In the genomic region with DNA sequence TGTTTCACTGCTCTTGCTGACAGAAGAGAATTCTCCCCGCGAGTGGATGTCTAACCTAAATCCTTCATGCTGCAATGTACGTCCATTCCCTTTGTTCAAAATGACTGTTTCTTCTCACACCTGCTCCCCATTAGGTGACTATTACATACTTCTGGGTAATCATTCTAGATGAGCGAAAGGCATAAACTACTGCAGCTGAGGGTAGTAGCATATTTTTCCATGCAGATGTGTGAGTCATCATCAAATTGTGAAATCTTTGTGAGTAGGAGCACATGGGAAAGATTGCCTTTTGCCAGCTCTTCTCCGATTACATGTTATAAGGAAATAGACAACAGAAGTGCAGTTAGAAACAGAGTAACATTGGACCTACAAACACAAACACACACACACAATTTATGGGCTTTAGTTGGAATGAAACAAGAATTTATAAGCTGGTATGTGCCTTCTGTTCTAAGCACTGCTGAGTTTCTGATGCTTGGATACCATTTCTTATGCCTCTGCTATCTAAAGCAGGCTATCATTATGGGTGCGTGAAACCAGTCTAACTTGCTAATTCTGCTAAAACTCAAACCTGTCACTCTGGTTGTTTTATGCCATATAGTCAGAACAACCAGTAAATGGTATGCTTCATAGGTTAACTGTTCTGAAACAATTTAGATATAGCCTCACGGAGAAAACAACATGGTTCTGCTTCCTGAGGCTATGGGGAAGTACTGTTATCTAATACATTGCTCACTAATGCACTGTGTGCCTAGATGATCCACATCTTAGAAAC, we compare ENCODE assay signal across 9 cellular contexts.
DNase-seq lines count a peak whose midpoint lies in the region; TF ChIP-seq lines count a peak whose summit lies in the region.
"Had no signal": no experiment of that assay in that cellular context is flagged by ENCODE, and none has a peak within 500 bp of the region (broad histone marks: within the 10 kb centered on the region; RNA-seq: fewer than 3 reads in every experiment).

No MANE protein-coding gene starts in this region.

- no peak overlapping the region for H3K4me3 ChIP-seq in mammary epithelial cell (replicated peaks in 1 of 3; ENCODE audit: insufficient read depth in 1 of 3, low read depth in 2 of 3, low read length in 3 of 3)
- H3K4me3 ChIP-seq in liver (ENCODE audit: low read depth in 1 of 3, low read length in 3 of 3) = no peak overlapping the region

- intact Hi-C loops in mammary epithelial cell (cut with micrococcal nuclease) = loop anchor here (10.0 kb wide), 1 partner anchor 1705 kb away; no protein-coding TSS in a partner anchor

- in situ Hi-C loops in ACHN (cut with HindIII; ENCODE audit: low pct_ligation_motif_present, low pct_unique_long_range_greater_than_20kb, low sequenced_read_pairs) (no loop called here), mammary epithelial cell (cut with MboI; ENCODE audit: low sequenced_read_pairs in 2 of 2) (no loop called here), GM13977 (cut with MboI; ENCODE audit: low pct_unique_long_range_greater_than_20kb, low sequenced_read_pairs, unreplicated experiment) (no loop called here)

- H3K27me3 ChIP-seq in mammary epithelial cell (ENCODE audit: insufficient read depth, low read length) (no peaks in the 10 kb centered on the region), liver (ENCODE audit: control insufficient read depth in 4 of 4, insufficient read depth in 4 of 4, low read length in 3 of 4) (peaks cover 0 to 9% (median 0%) of the 10 kb centered on the region in 4 donors)

- CTCF ChIA-PET in mammary epithelial cell (lab: Charles Lee; ENCODE audit: low non-redundant PET) = no interaction called here

- H3K9ac ChIP-seq in mammary epithelial cell (ENCODE audit: insufficient read depth, low read length) (no peak overlapping the region), liver (ENCODE audit: low read depth in 1 of 2, low read length in 2 of 2) (no peak overlapping the region)

- H3K27ac ChIP-seq in mammary epithelial cell (ENCODE audit: insufficient read depth, low read depth, low read length) (no peak overlapping the region), liver (ENCODE audit: low read depth in 1 of 2, low read length in 2 of 2) (no peak overlapping the region)

- dilution Hi-C loops in mammary epithelial cell (cut with HindIII; ENCODE audit: low sequenced_read_pairs) = no loop called here

- TF ChIP-seq CTCF in mammary epithelial cell (conservative IDR thresholded peaks at IDR 0.05 in 1 of 2, IDR thresholded peaks at IDR 0.05 in 1 of 2; ENCODE audit: extremely low read depth in 1 of 2, insufficient read depth in 1 of 2, low read depth in 1 of 2, low read length in 2 of 2) (no peak), liver (IDR thresholded peaks at IDR 0.05; ENCODE audit: low read depth, low read length, missing input control) (no peak), GM20000 (IDR thresholded peaks at IDR 0.05; ENCODE audit: extremely low read depth, missing control alignments) (no peak), GM13977 (IDR thresholded peaks at IDR 0.05; ENCODE audit: extremely low read depth, insufficient read depth, missing control alignments) (no peak)

- H3K4me2 ChIP-seq in mammary epithelial cell (ENCODE audit: insufficient read depth, low read depth, low read length) = no peak overlapping the region

- no TSS peak for BruUV-seq in mammary epithelial cell (replicated peaks; lab: Mats Ljungman, UMichigan)

- H4K20me1 ChIP-seq in mammary epithelial cell (ENCODE audit: insufficient read depth, low read length) = no peaks in the 10 kb centered on the region

- WGBS in mammary epithelial cell (ENCODE audit: low coverage, missing lambda C conversion rate) = 33% methylated on average over 7 of the region's 7 CpGs
- 74% methylated on average over 7 of the region's 7 CpGs for WGBS in liver

- no peaks in the 10 kb centered on the region for H3K36me3 ChIP-seq in mammary epithelial cell (ENCODE audit: insufficient read depth, low read length)
- H3K36me3 ChIP-seq in liver (ENCODE audit: control insufficient read depth in 4 of 4, insufficient read depth in 3 of 4, low read depth in 1 of 4, low read length in 3 of 4) = no peaks in the 10 kb centered on the region

- no peaks in the 10 kb centered on the region for H3K4me1 ChIP-seq in mammary epithelial cell (ENCODE audit: insufficient read depth, low read length)
- H3K4me1 ChIP-seq in liver (ENCODE audit: control insufficient read depth in 4 of 4, insufficient read depth in 4 of 4, low read length in 3 of 4) = no peaks in the 10 kb centered on the region

- TF ChIP-seq RAD21 in liver (IDR thresholded peaks at IDR 0.05) = no peak

- no peak overlapping the region for H2AFZ ChIP-seq in mammary epithelial cell (ENCODE audit: low read depth, low read length)

- H3K79me2 ChIP-seq in mammary epithelial cell (ENCODE audit: insufficient read depth, low read length) = no peaks in the 10 kb centered on the region

- DNase-seq in ACHN (peak; percentile 30), HS-5 (ENCODE audit: low read depth) (peak; percentile 78), mammary epithelial cell (peak; percentile 46), GM20000 (ENCODE audit: low spot score) (no peak), medulla oblongata (ENCODE audit: extremely low spot score) (no peak), GM13977 (ENCODE audit: low spot score) (no peak), SKM-1 (lab: John Stamatoyannopoulos, UW; ENCODE audit: unreplicated experiment) (no peak)
- DNase-seq: activated CD4-positive, alpha-beta memory T cell treated with anti-CD3 and anti-CD28 coated beads, Interleukin-2, amount 10 ng/mL, durations not matched to agents 7 days and 5 days had no signal

- H3K9me3 ChIP-seq in mammary epithelial cell (replicated peaks; ENCODE audit: insufficient read depth, low read length) = no peaks in the 10 kb centered on the region
- peaks cover 0 to 2% (median 0%) of the 10 kb centered on the region in 4 donors for H3K9me3 ChIP-seq in liver (ENCODE audit: control insufficient read depth in 4 of 4, low read length in 3 of 4)

TF ChIP-seq in liver, 16 proteins besides CTCF, POLR2A, EP300 and RAD21:
- no peak for TF ChIP-seq GABPA (IDR thresholded peaks at IDR 0.05 in 1 of 2, conservative IDR thresholded peaks at IDR 0.05 in 1 of 2)
- TF ChIP-seq JUND (IDR thresholded peaks at IDR 0.05) = peak; percentile 35 to 57

Comparison
In these comparisons a context has a peak if more than half of its experiments do, and no peak if none do; other contexts are left out.
1. DNase-seq: peak in ACHN (single experiment), HS-5 (single experiment) and mammary epithelial cell (single experiment); none in GM20000 (single experiment), medulla oblongata (single experiment), GM13977 (single experiment) and SKM-1 (single experiment).